Comparison of ENCODE assay signal across 7 cellular contexts in genomic region chr9:12640021-12640587, GRCh38.
DNase-seq lines count a peak whose midpoint lies in the region; ATAC-seq and FAIRE-seq lines count a peak whose summit lies in the region.

No MANE protein-coding gene starts in this region.

- no peaks in the 10 kb centered on the region for H3K4me1 Mint-ChIP-seq in effector memory CD8-positive, alpha-beta T cell (ENCODE audit: low read depth in 2 of 2)

- H3K36me3 ChIP-seq in adipocyte (ENCODE audit: control insufficient read depth, insufficient read depth, low read length, severe bottlenecking), result no peaks in the 10 kb centered on the region

- peaks cover 3% of the 10 kb centered on the region for H3K4me1 ChIP-seq in adipocyte (ENCODE audit: control insufficient read depth, insufficient read depth, low read length)

- FAIRE-seq in islet of Langerhans (lab: Jason Lieb, UNC), result peak; percentile 98

- ATAC-seq in GM18868 (IDR thresholded peaks at IDR 0.05; ENCODE audit: unreplicated experiment), result peak; percentile 89
- ATAC-seq in effector memory CD8-positive, alpha-beta T cell (replicated peaks), result no peak

- no peak overlapping the region for H3K4me3 Mint-ChIP-seq in effector memory CD8-positive, alpha-beta T cell

- H3K9me3 Mint-ChIP-seq in effector memory CD8-positive, alpha-beta T cell, result peaks cover 10 to 13% of the 10 kb centered on the region in 2 donors

- no peak overlapping the region for H3K4me3 ChIP-seq in adipocyte (ENCODE audit: low read length)

- DNase-seq in NCI-H1694 (lab: John Stamatoyannopoulos, UW), result peak; percentile 53
- peak; percentile 77 for DNase-seq in adipocyte (ENCODE audit: low read depth)
- DNase-seq in activated CD4-positive, CD25-positive, alpha-beta regulatory T cell treated with anti-CD3 and anti-CD28 coated beads, Interleukin-2, amount 50 U/mL, for 72 hours, result no peak
- DNase-seq in effector memory CD8-positive, alpha-beta T cell, result no peak
- no peak for DNase-seq in activated gamma-delta T cell treated with Interleukin-2 at 50 U/mL for 16 hours

- no peaks in the 10 kb centered on the region for H3K27me3 ChIP-seq in adipocyte (replicated peaks; ENCODE audit: control insufficient read depth, insufficient read depth, low read length)

- H3K9ac ChIP-seq in adipocyte (ENCODE audit: low read length), result no peak overlapping the region

- no peaks in the 10 kb centered on the region for H3K9me3 ChIP-seq in adipocyte (ENCODE audit: control insufficient read depth, low read length)

- H3K36me3 Mint-ChIP-seq in effector memory CD8-positive, alpha-beta T cell (ENCODE audit: insufficient read depth), result no peaks in the 10 kb centered on the region

- H3K27me3 Mint-ChIP-seq in effector memory CD8-positive, alpha-beta T cell, result no peaks in the 10 kb centered on the region

- H3K27ac Mint-ChIP-seq in effector memory CD8-positive, alpha-beta T cell, result no peak overlapping the region

Comparison
In these comparisons a context has a peak if more than half of its experiments do, and no peak if none do; other contexts are left out.
1. DNase-seq: peak in NCI-H1694 (single experiment) and adipocyte (single experiment); none in activated CD4-positive, CD25-positive, alpha-beta regulatory T cell treated with anti-CD3 and anti-CD28 coated beads, Interleukin-2, amount 50 U/mL, for 72 hours (single experiment), effector memory CD8-positive, alpha-beta T cell (0 of 3) and activated gamma-delta T cell treated with Interleukin-2 at 50 U/mL for 16 hours (single experiment).